Comparison of ENCODE assay signal across 8 cellular contexts in genomic region chr2:218399391-218400166, GRCh38. TPM values are rescaled to one million over a fixed set of nuclear protein-coding genes. Genes with fewer than 3 reads are reported as not detected.
DNase-seq lines count a peak whose midpoint lies in the region; ATAC-seq and TF ChIP-seq lines count a peak whose summit lies in the region.

Gene CTDSP1 (plus strand): TSS chr2:218399868. CDS start chr2:218400091, 223 bp downstream.

- H3K36me3 Mint-ChIP-seq in central memory CD8-positive, alpha-beta T cell (ENCODE audit: insufficient read depth) = peaks cover 50% of the 10 kb centered on the region

- no peak for TF ChIP-seq CTCF in AG04450 (IDR thresholded peaks at IDR 0.05; ENCODE audit: low read depth, low read length)

- H3K9me3 ChIP-seq in AG04450 (ENCODE audit: control insufficient read depth, insufficient read depth, low read length) = no peaks in the 10 kb centered on the region; the same call in 1 of the 2 replicates

- H3K27me3 ChIP-seq in AG04450 (ENCODE audit: control insufficient read depth, insufficient read depth, low read length) = no peaks in the 10 kb centered on the region

- DNase-seq in AG04450 (ENCODE audit: low read depth, low spot score) = peak; percentile 93
- DNase-seq in NCI-H446 (lab: John Stamatoyannopoulos, UW) = peak; percentile 73 to 91
- peak; percentile 76 to 88 for DNase-seq in central memory CD8-positive, alpha-beta T cell (ENCODE audit: low spot score in 2 of 2)
- DNase-seq in islet precursor cell = peak; percentile 97
- peak; percentile 84 to 90 (median 87) for DNase-seq in stimulated activated CD4-positive, alpha-beta T cell treated with anti-CD3 and anti-CD28 coated beads, Interleukin-12 subunit alpha, Interleukin-12 subunit beta, amount 100 ng/mL, for 48 hours (ENCODE audit: low read depth in 2 of 3, low spot score in 1 of 3)

- CTCF ChIA-PET in AG04450 (lab: Charles Lee) = interaction anchor here (0.7 to 1.0 kb wide), 2 partner anchors 67 to 98 kb away, joined by 3 to 6 read pairs; no protein-coding TSS in a partner anchor

- H3K9me3 Mint-ChIP-seq in central memory CD8-positive, alpha-beta T cell = no peaks in the 10 kb centered on the region

- H3K4me1 Mint-ChIP-seq in central memory CD8-positive, alpha-beta T cell = peaks cover 62% of the 10 kb centered on the region

- peak; percentile 34 for ATAC-seq in HG03175 (IDR thresholded peaks at IDR 0.05; ENCODE audit: unreplicated experiment)
- peak; percentile 45 to 57 for ATAC-seq in activated CD4-positive, CD25-positive, alpha-beta regulatory T cell treated with anti-CD3 and anti-CD28 coated beads, Interleukin-2, amount 50 U/mL, for 24 hours
- ATAC-seq in central memory CD8-positive, alpha-beta T cell (replicated peaks; ENCODE audit: extremely low read depth, poor library complexity, severe bottlenecking) = peak; percentile 24

- POLR2A ChIA-PET in AG04450 (lab: Yijun Ruan, JAX) = interaction anchor here (1.0 to 1.1 kb wide), 2 partner anchors 113 to 129 kb away, joined by 4 to 5 read pairs; partner anchors contain the start of genes AAMP and PNKD

- peak within 1 kb of the TSS; percentile 92 for H3K4me3 Mint-ChIP-seq in central memory CD8-positive, alpha-beta T cell

- in situ Hi-C loops in GM18951 (cut with MboI; ENCODE audit: low sequenced_read_pairs, unreplicated experiment) = loop anchor here (25.0 kb wide), 1 partner anchor 438 kb away; the partner anchor contains the start of gene PRKAG3

- peak within 1 kb of the TSS; percentile 79 for H3K4me3 ChIP-seq in AG04450 (ENCODE audit: low read depth, low read length)

- H3K27me3 Mint-ChIP-seq in central memory CD8-positive, alpha-beta T cell = no peaks in the 10 kb centered on the region

- peak within 1 kb of the TSS; percentile 78 for H3K27ac ChIP-seq in AG04450 (ENCODE audit: low read depth, low read length)

- peak within 1 kb of the TSS; percentile 94 for H3K27ac Mint-ChIP-seq in central memory CD8-positive, alpha-beta T cell (ENCODE audit: low read depth)

- TF ChIP-seq POLR2A in GM18951 (IDR thresholded peaks at IDR 0.05; ENCODE audit: extremely low read depth, insufficient read depth, insufficient read length) = peak; percentile 65

RNA-seq across cellular contexts. Expression of gene CTDSP1, which starts in this region (rescaled TPM):
- polyA plus RNA-seq in AG04450 (2011; rRNA removed) = 51.3 and 66.6 TPM in 2 replicates
- 77.8 and 111 TPM in 2 replicates for polyA minus RNA-seq in AG04450 (2011; rRNA and poly(A)+ RNA removed)

Comparison
In these comparisons a context has a peak if more than half of its experiments do, and no peak if none do; other contexts are left out.
1. Peak in every context shown above with its lines: DNase-seq, ATAC-seq, H3K4me3 ChIP-seq and H3K27ac ChIP-seq.